ENCODE assay signal across 1 cellular context in genomic region chr2:69652206-69652605, GRCh38.
TF ChIP-seq lines count a peak whose summit lies in the region.

No MANE protein-coding gene starts in this region.

TF ChIP-seq in HCT116, 20 proteins besides CTCF, POLR2A, EP300 and RAD21 (continued from another document):
- no peak for TF ChIP-seq EGR1 (IDR thresholded peaks at IDR 0.05; ENCODE audit: low read depth)
- no peak for TF ChIP-seq ZNF274 (IDR thresholded peaks at IDR 0.05; ENCODE audit: low read depth, low read length)
- TF ChIP-seq ZFX (IDR thresholded peaks at IDR 0.05) = no peak
- TF ChIP-seq REST (IDR thresholded peaks at IDR 0.05; ENCODE audit: low read depth) = no peak
- 0 out of 2 replicates have a peak, but pooled peaks have one; percentile 30 for TF ChIP-seq SIN3A (IDR thresholded peaks at IDR 0.05; ENCODE audit: low read depth)
- no peak for TF ChIP-seq YY1 (IDR thresholded peaks at IDR 0.05; ENCODE audit: extremely low read depth, insufficient replicate concordance, low read depth, low read length)
- TF ChIP-seq POLR2AphosphoS5 (IDR thresholded peaks at IDR 0.05; ENCODE audit: low read depth, low read length) = no peak
- no peak for TF ChIP-seq ELF1 (IDR thresholded peaks at IDR 0.05; ENCODE audit: borderline replicate concordance, low read depth)
- TF ChIP-seq MAX (IDR thresholded peaks at IDR 0.05) = peak; percentile 45
- peak; percentile 67 for TF ChIP-seq JUND (IDR thresholded peaks at IDR 0.05)
- peak; percentile 38; the same call in 1 of the 2 replicates for TF ChIP-seq SP1 (IDR thresholded peaks at IDR 0.05; ENCODE audit: low read depth)
- no peak for TF ChIP-seq EZH2phosphoT487 (IDR thresholded peaks at IDR 0.05; ENCODE audit: borderline replicate concordance)
- no peak for TF ChIP-seq ATF3 (IDR thresholded peaks at IDR 0.05)
- TF ChIP-seq FOSL1 (IDR thresholded peaks at IDR 0.05; ENCODE audit: low read depth) = peak; percentile 79
- TF ChIP-seq EZH2 (IDR thresholded peaks at IDR 0.05) = no peak
- TF ChIP-seq CBX3 (IDR thresholded peaks at IDR 0.05; ENCODE audit: low read depth) = peak; percentile 64; the same call in 1 of the 2 replicates
- TF ChIP-seq SRF (IDR thresholded peaks at IDR 0.05; ENCODE audit: low read depth) = no peak
- TF ChIP-seq TCF7L2 (IDR thresholded peaks at IDR 0.05; ENCODE audit: borderline replicate concordance, extremely low read depth, insufficient read depth, insufficient read length) = no peak
